In genomic region chr12:112945515-112945914, GRCh38 we compare ENCODE assay signal across 22 cellular contexts.
"Had no signal": no experiment of that assay in that cellular context is flagged by ENCODE, and none has a peak within 500 bp of the region (broad histone marks: within the 10 kb centered on the region; RNA-seq: fewer than 3 reads in every experiment).

No MANE protein-coding gene starts in this region.

- H3K4me3 ChIP-seq: body of pancreas, colonic mucosa had no signal

- H3K4me1 ChIP-seq: body of pancreas, colonic mucosa had no signal

- ATAC-seq: activated CD4-positive, alpha-beta T cell treated with anti-CD3 and anti-CD28 coated beads for 36 hours; body of pancreas; esophagus mucosa had no signal

- FAIRE-seq: frontal cortex had no signal

- DNase-seq: activated CD4-positive, alpha-beta T cell treated with anti-CD3 and anti-CD28 coated beads for 36 hours; activated CD4-positive, alpha-beta T cell treated with anti-CD3 and anti-CD28 coated beads, Interleukin-2, amount 50 U/mL, for 1 hour; activated CD4-positive, alpha-beta T cell treated with anti-CD3 and anti-CD28 coated beads, Interleukin-2, amount 50 U/mL, for 48 hours; activated CD4-positive, CD25-positive, alpha-beta regulatory T cell; activated CD4-positive, CD25-positive, alpha-beta regulatory T cell treated with anti-CD3 and anti-CD28 coated beads, Interleukin-2, amount 50 U/mL, for 72 hours; activated effector memory CD4-positive, alpha-beta T cell treated with anti-CD3 and anti-CD28 coated beads, Interleukin-2, amount 50 U/mL, for 16 hours; activated naive CD4-positive, alpha-beta T cell treated with anti-CD3 and anti-CD28 coated beads for 36 hours; activated T-cell treated with anti-CD3 and anti-CD28 coated beads, Interleukin-2, amount 50 U/mL, for 1 hour; amniotic stem cell; aorta; body of pancreas; caudate nucleus; effector CD8-positive, alpha-beta T cell; foreskin fibroblast; head of caudate nucleus; T-helper 2 cell had no signal

- H3K9me3 Mint-ChIP-seq: activated naive CD4-positive, alpha-beta T cell treated with anti-CD3 and anti-CD28 coated beads for 36 hours; activated naive CD4-positive, alpha-beta T cell treated with anti-CD3 and anti-CD28 coated beads, Interleukin-2, amount 50 U/mL, for 24 hours; activated T-helper 1 cell treated with anti-CD3 and anti-CD28 coated beads, Interleukin-12 subunit alpha, Interleukin-12 subunit beta, Interleukin-2, Interleukin-4 antibody, amounts not matched to agents 30 ng/mL and 10 ng/mL and 1 ng/mL, durations not matched to agents 14 hours and 24 hours and 36 hours; activated T-helper 2 cell treated with anti-CD3 and anti-CD28 coated beads, Interferon-gamma antibody, Interleukin-2, Interleukin-4, amounts not matched to agents 10 μg/mL and 5 μg/mL and 100 μg/mL, durations not matched to agents 14 hours and 24 hours and 36 hours had no signal

- H3K27me3 ChIP-seq: body of pancreas, colonic mucosa had no signal

- H3K27ac Mint-ChIP-seq: activated CD4-positive, alpha-beta T cell treated with anti-CD3 and anti-CD28 coated beads for 36 hours; activated naive CD4-positive, alpha-beta T cell treated with anti-CD3 and anti-CD28 coated beads for 36 hours; activated naive CD4-positive, alpha-beta T cell treated with anti-CD3 and anti-CD28 coated beads, Interleukin-2, amount 50 U/mL, for 24 hours; activated T-helper 1 cell treated with anti-CD3 and anti-CD28 coated beads, Interleukin-12 subunit alpha, Interleukin-12 subunit beta, Interleukin-2, Interleukin-4 antibody, amounts not matched to agents 30 ng/mL and 10 ng/mL and 1 ng/mL, durations not matched to agents 14 hours and 24 hours and 36 hours; activated T-helper 2 cell treated with anti-CD3 and anti-CD28 coated beads, Interferon-gamma antibody, Interleukin-2, Interleukin-4, amounts not matched to agents 10 μg/mL and 5 μg/mL and 100 μg/mL, durations not matched to agents 14 hours and 24 hours and 36 hours had no signal

- H3K27ac ChIP-seq: body of pancreas, colonic mucosa had no signal

- H3K9me3 ChIP-seq: body of pancreas, colonic mucosa had no signal

- H3K27me3 Mint-ChIP-seq: activated CD4-positive, alpha-beta T cell treated with anti-CD3 and anti-CD28 coated beads for 36 hours; activated naive CD4-positive, alpha-beta T cell treated with anti-CD3 and anti-CD28 coated beads, Interleukin-2, amount 50 U/mL, for 24 hours had no signal

- H3K36me3 ChIP-seq: colonic mucosa had no signal

- H3K4me3 Mint-ChIP-seq: activated CD4-positive, alpha-beta T cell treated with anti-CD3 and anti-CD28 coated beads for 36 hours; activated naive CD4-positive, alpha-beta T cell treated with anti-CD3 and anti-CD28 coated beads for 36 hours; activated naive CD4-positive, alpha-beta T cell treated with anti-CD3 and anti-CD28 coated beads, Interleukin-2, amount 50 U/mL, for 24 hours; activated T-helper 1 cell treated with anti-CD3 and anti-CD28 coated beads, Interleukin-12 subunit alpha, Interleukin-12 subunit beta, Interleukin-2, Interleukin-4 antibody, amounts not matched to agents 30 ng/mL and 10 ng/mL and 1 ng/mL, durations not matched to agents 14 hours and 24 hours and 36 hours had no signal
